1 cellular context compared by ENCODE assay signal in the genomic region with DNA sequence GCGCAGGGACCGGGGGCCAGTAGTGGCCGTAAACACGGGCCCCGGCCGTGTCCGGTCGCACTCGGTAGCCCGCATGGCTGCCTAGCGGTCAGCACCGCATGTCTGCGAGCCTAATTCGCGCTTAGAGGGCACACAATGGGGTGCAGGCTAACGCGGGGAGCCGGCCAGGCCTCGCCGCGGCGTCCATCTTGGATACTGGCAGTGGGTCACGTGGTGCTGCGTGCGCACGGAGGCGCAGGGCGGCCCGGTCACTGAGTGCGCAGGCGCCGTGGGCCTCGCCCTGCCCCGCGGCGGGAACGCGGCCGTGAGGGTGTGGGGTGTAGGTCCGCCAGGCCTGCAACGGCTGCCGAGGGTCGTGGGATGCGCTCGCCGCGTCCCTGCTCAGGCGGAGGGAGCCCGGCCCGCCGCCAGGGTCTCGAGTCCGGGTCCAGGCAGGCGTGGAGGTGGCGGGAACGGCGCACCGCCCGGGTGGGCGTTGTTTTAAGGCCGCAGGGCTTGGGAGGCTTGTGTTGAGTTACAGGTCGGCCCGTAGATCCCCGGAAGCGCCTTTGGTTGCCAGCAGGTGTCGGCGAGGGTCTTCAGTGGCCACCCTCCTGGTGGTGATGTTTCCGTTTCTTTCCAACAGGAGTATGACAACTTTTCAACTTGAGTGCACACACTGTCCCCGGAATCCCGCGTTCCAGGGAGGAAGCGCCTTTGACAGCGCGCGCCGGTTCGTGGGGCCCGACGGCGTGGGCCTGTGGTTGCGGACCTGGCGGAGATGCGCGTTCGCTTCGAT.
TF ChIP-seq lines count a peak whose summit lies in the region.

No MANE protein-coding gene starts in this region.

TF ChIP-seq in GM12878, 131 proteins besides CTCF, POLR2A, EP300 and RAD21 (continued from another document and continues in another):
- TF ChIP-seq, protein P1, sequence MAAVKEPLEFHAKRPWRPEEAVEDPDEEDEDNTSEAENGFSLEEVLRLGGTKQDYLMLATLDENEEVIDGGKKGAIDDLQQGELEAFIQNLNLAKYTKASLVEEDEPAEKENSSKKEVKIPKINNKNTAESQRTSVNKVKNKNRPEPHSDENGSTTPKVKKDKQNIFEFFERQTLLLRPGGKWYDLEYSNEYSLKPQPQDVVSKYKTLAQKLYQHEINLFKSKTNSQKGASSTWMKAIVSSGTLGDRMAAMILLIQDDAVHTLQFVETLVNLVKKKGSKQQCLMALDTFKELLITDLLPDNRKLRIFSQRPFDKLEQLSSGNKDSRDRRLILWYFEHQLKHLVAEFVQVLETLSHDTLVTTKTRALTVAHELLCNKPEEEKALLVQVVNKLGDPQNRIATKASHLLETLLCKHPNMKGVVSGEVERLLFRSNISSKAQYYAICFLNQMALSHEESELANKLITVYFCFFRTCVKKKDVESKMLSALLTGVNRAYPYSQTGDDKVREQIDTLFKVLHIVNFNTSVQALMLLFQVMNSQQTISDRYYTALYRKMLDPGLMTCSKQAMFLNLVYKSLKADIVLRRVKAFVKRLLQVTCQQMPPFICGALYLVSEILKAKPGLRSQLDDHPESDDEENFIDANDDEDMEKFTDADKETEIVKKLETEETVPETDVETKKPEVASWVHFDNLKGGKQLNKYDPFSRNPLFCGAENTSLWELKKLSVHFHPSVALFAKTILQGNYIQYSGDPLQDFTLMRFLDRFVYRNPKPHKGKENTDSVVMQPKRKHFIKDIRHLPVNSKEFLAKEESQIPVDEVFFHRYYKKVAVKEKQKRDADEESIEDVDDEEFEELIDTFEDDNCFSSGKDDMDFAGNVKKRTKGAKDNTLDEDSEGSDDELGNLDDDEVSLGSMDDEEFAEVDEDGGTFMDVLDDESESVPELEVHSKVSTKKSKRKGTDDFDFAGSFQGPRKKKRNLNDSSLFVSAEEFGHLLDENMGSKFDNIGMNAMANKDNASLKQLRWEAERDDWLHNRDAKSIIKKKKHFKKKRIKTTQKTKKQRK (IDR thresholded peaks at IDR 0.05; ENCODE audit: low read depth, low read length): no peak; the same call in 1 of the 2 replicates
- TF ChIP-seq CEBPB (IDR thresholded peaks at IDR 0.05; ENCODE audit: borderline replicate concordance in 1 of 2, low read depth in 2 of 2, low read length in 2 of 2) (no peak), DPF2 (IDR thresholded peaks at IDR 0.05) (peak; percentile 68), SMARCA5 (IDR thresholded peaks at IDR 0.05) (peak; percentile 67), RUNX3 (IDR thresholded peaks at IDR 0.05; ENCODE audit: low read length) (peak; percentile 79), TAF1 (IDR thresholded peaks at IDR 0.05; ENCODE audit: borderline replicate concordance, low read depth, low read length) (peak; percentile 94), ZBED1 (IDR thresholded peaks at IDR 0.05; ENCODE audit: borderline replicate concordance) (no peak), TARDBP (IDR thresholded peaks at IDR 0.05; ENCODE audit: borderline replicate concordance) (0 out of 2 replicates have a peak, but pooled peaks have one; percentile 22), ETV6 (conservative IDR thresholded peaks at IDR 0.05 in 1 of 2, IDR thresholded peaks at IDR 0.05 in 1 of 2; ENCODE audit: borderline replicate concordance in 1 of 2, low read depth in 1 of 2) (no peak; a peak in 1 of 4 replicates), RFX5 (IDR thresholded peaks at IDR 0.05; ENCODE audit: low read depth, low read length) (no peak), EZH2 (IDR thresholded peaks at IDR 0.05; ENCODE audit: borderline replicate concordance, control insufficient read depth, low read depth, low read length) (no peak), MXI1 (IDR thresholded peaks at IDR 0.05; ENCODE audit: low read depth, low read length) (peak; percentile 64; the same call in 1 of the 2 replicates), STAT1 (conservative IDR thresholded peaks at IDR 0.05) (peak; percentile 79; the same call in 1 of the 2 replicates), EGR1 (IDR thresholded peaks at IDR 0.05; ENCODE audit: borderline replicate concordance in 1 of 2, low read depth in 2 of 2, low read length in 2 of 2) (peak in 1 of 2 experiments; percentile 1; a peak in 1 of 3 replicates), IRF4 (IDR thresholded peaks at IDR 0.05; ENCODE audit: low read depth, low read length) (no peak), NFYA (IDR thresholded peaks at IDR 0.05; ENCODE audit: borderline replicate concordance, low read depth, low read length) (no peak), PML (IDR thresholded peaks at IDR 0.05; ENCODE audit: low read length) (peak; percentile 96), NR2C1 (IDR thresholded peaks at IDR 0.05) (peak; percentile 68), CHD4 (IDR thresholded peaks at IDR 0.05) (no peak), YY1 (IDR thresholded peaks at IDR 0.05; ENCODE audit: low read depth, low read length) (peak; percentile 100), GATAD2B (conservative IDR thresholded peaks at IDR 0.05; ENCODE audit: low read depth) (peak; percentile 95), MYC (IDR thresholded peaks at IDR 0.05; ENCODE audit: insufficient read depth, insufficient read length, insufficient replicate concordance, low read length, severe bottlenecking) (peak; percentile 77), JUNB (IDR thresholded peaks at IDR 0.05) (no peak), MYB (IDR thresholded peaks at IDR 0.05; ENCODE audit: borderline replicate concordance, low read depth, low read length) (no peak), NR2F1 (conservative IDR thresholded peaks at IDR 0.05) (no peak; the same call in none of the 2 replicates), ZNF217 (IDR thresholded peaks at IDR 0.05) (no peak), ZNF207 (IDR thresholded peaks at IDR 0.05; ENCODE audit: borderline replicate concordance) (peak; percentile 99), ATF7 (IDR thresholded peaks at IDR 0.05; ENCODE audit: low read depth) (no peak), CBX3 (IDR thresholded peaks at IDR 0.05; ENCODE audit: borderline replicate concordance, low read depth) (no peak), POLR2AphosphoS5 (IDR thresholded peaks at IDR 0.05; ENCODE audit: low read length) (peak; percentile 97), SRF (IDR thresholded peaks at IDR 0.05; ENCODE audit: low read depth in 2 of 2, low read length in 2 of 2) (no peak), NRF1 (conservative IDR thresholded peaks at IDR 0.05; ENCODE audit: low read depth, low read length) (peak; percentile 84)
- TF ChIP-seq, protein P2, sequence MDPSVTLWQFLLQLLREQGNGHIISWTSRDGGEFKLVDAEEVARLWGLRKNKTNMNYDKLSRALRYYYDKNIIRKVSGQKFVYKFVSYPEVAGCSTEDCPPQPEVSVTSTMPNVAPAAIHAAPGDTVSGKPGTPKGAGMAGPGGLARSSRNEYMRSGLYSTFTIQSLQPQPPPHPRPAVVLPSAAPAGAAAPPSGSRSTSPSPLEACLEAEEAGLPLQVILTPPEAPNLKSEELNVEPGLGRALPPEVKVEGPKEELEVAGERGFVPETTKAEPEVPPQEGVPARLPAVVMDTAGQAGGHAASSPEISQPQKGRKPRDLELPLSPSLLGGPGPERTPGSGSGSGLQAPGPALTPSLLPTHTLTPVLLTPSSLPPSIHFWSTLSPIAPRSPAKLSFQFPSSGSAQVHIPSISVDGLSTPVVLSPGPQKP (IDR thresholded peaks at IDR 0.05; ENCODE audit: low read depth, low read length): no peak
- TF ChIP-seq, protein P3, sequence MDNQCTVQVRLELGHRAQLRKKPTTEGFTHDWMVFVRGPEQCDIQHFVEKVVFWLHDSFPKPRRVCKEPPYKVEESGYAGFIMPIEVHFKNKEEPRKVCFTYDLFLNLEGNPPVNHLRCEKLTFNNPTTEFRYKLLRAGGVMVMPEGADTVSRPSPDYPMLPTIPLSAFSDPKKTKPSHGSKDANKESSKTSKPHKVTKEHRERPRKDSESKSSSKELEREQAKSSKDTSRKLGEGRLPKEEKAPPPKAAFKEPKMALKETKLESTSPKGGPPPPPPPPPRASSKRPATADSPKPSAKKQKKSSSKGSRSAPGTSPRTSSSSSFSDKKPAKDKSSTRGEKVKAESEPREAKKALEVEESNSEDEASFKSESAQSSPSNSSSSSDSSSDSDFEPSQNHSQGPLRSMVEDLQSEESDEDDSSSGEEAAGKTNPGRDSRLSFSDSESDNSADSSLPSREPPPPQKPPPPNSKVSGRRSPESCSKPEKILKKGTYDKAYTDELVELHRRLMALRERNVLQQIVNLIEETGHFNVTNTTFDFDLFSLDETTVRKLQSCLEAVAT (IDR thresholded peaks at IDR 0.05): peak; percentile 75
- TF ChIP-seq, protein P4, sequence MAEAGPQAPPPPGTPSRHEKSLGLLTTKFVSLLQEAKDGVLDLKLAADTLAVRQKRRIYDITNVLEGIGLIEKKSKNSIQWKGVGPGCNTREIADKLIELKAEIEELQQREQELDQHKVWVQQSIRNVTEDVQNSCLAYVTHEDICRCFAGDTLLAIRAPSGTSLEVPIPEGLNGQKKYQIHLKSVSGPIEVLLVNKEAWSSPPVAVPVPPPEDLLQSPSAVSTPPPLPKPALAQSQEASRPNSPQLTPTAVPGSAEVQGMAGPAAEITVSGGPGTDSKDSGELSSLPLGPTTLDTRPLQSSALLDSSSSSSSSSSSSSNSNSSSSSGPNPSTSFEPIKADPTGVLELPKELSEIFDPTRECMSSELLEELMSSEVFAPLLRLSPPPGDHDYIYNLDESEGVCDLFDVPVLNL (IDR thresholded peaks at IDR 0.05; ENCODE audit: low read depth, low read length): peak; percentile 61
- TF ChIP-seq, protein P5, sequence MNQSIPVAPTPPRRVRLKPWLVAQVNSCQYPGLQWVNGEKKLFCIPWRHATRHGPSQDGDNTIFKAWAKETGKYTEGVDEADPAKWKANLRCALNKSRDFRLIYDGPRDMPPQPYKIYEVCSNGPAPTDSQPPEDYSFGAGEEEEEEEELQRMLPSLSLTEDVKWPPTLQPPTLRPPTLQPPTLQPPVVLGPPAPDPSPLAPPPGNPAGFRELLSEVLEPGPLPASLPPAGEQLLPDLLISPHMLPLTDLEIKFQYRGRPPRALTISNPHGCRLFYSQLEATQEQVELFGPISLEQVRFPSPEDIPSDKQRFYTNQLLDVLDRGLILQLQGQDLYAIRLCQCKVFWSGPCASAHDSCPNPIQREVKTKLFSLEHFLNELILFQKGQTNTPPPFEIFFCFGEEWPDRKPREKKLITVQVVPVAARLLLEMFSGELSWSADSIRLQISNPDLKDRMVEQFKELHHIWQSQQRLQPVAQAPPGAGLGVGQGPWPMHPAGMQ (IDR thresholded peaks at IDR 0.05; ENCODE audit: borderline replicate concordance): no peak
- TF ChIP-seq, protein P6, sequence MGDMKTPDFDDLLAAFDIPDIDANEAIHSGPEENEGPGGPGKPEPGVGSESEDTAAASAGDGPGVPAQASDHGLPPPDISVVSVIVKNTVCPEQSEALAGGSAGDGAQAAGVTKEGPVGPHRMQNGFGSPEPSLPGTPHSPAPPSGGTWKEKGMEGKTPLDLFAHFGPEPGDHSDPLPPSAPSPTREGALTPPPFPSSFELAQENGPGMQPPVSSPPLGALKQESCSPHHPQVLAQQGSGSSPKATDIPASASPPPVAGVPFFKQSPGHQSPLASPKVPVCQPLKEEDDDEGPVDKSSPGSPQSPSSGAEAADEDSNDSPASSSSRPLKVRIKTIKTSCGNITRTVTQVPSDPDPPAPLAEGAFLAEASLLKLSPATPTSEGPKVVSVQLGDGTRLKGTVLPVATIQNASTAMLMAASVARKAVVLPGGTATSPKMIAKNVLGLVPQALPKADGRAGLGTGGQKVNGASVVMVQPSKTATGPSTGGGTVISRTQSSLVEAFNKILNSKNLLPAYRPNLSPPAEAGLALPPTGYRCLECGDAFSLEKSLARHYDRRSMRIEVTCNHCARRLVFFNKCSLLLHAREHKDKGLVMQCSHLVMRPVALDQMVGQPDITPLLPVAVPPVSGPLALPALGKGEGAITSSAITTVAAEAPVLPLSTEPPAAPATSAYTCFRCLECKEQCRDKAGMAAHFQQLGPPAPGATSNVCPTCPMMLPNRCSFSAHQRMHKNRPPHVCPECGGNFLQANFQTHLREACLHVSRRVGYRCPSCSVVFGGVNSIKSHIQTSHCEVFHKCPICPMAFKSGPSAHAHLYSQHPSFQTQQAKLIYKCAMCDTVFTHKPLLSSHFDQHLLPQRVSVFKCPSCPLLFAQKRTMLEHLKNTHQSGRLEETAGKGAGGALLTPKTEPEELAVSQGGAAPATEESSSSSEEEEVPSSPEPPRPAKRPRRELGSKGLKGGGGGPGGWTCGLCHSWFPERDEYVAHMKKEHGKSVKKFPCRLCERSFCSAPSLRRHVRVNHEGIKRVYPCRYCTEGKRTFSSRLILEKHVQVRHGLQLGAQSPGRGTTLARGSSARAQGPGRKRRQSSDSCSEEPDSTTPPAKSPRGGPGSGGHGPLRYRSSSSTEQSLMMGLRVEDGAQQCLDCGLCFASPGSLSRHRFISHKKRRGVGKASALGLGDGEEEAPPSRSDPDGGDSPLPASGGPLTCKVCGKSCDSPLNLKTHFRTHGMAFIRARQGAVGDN (IDR thresholded peaks at IDR 0.05): peak; percentile 96
- TF ChIP-seq, protein P7, sequence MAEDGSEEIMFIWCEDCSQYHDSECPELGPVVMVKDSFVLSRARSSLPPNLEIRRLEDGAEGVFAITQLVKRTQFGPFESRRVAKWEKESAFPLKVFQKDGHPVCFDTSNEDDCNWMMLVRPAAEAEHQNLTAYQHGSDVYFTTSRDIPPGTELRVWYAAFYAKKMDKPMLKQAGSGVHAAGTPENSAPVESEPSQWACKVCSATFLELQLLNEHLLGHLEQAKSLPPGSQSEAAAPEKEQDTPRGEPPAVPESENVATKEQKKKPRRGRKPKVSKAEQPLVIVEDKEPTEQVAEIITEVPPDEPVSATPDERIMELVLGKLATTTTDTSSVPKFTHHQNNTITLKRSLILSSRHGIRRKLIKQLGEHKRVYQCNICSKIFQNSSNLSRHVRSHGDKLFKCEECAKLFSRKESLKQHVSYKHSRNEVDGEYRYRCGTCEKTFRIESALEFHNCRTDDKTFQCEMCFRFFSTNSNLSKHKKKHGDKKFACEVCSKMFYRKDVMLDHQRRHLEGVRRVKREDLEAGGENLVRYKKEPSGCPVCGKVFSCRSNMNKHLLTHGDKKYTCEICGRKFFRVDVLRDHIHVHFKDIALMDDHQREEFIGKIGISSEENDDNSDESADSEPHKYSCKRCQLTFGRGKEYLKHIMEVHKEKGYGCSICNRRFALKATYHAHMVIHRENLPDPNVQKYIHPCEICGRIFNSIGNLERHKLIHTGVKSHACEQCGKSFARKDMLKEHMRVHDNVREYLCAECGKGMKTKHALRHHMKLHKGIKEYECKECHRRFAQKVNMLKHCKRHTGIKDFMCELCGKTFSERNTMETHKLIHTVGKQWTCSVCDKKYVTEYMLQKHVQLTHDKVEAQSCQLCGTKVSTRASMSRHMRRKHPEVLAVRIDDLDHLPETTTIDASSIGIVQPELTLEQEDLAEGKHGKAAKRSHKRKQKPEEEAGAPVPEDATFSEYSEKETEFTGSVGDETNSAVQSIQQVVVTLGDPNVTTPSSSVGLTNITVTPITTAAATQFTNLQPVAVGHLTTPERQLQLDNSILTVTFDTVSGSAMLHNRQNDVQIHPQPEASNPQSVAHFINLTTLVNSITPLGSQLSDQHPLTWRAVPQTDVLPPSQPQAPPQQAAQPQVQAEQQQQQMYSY (CRISPR knock-in tag; IDR thresholded peaks at IDR 0.05): no peak
